8 cellular contexts compared by ENCODE assay signal in genomic region chr22:43110444-43110926, GRCh38. TPM values are rescaled to one million over a fixed set of nuclear protein-coding genes. Genes with fewer than 3 reads are reported as not detected.
DNase-seq lines count a peak whose midpoint lies in the region; ATAC-seq, FAIRE-seq and TF ChIP-seq lines count a peak whose summit lies in the region.

Gene BIK, plus strand, starts transcription at chr22:43110750. Its CDS starts 13,273 bp downstream, at chr22:43124023.

- H3K9me3 ChIP-seq in MM.1S (replicated peaks; ENCODE audit: insufficient read depth, low read length) (no peaks in the 10 kb centered on the region), right lobe of liver (no peaks in the 10 kb centered on the region)

- peak within 1 kb of the TSS; percentile 97 for H3K4me2 ChIP-seq in MM.1S (ENCODE audit: low read depth, low read length)

- WGBS in right lobe of liver (ENCODE audit: insufficient coverage, low coverage, low lambda C conversion rate, missing lambda C conversion rate): 0% methylated on average over 9 of the region's 49 CpGs

- no peaks in the 10 kb centered on the region for H3K36me3 Mint-ChIP-seq in WTC11
- no peaks in the 10 kb centered on the region for H3K36me3 Mint-ChIP-seq in stimulated activated memory B cell treated with anti-CD40 and anti-IgM and Interleukin-4, amounts not matched to agents 10 μg/mL and 1 μg/mL and 100 μg/mL, for 72 hours

- DNase-seq in GM18507 (ENCODE audit: extremely low spot score, insufficient read length, low read depth) (no peak), MM.1S (peak; percentile 61), WTC11 (ENCODE audit: low spot score) (peak; percentile 74), cerebellar cortex (ENCODE audit: low spot score) (peak; percentile 15), right lobe of liver (peak; percentile 53 to 75 (median 61))

- H3K4me3 ChIP-seq in MM.1S (ENCODE audit: low read length): peak within 1 kb of the TSS; percentile 74
- H3K4me3 ChIP-seq in right lobe of liver: peak within 1 kb of the TSS; percentile 52 to 62 (median 60)

- H3F3A ChIP-seq in MM.1S (ENCODE audit: insufficient read depth, low read length): no peaks in the 10 kb centered on the region

- peak; percentile 26 for TF ChIP-seq CTCF in MM.1S (IDR thresholded peaks at IDR 0.05; ENCODE audit: low read length)
- TF ChIP-seq CTCF in WTC11 (IDR thresholded peaks at IDR 0.05): no peak
- TF ChIP-seq CTCF in right lobe of liver (IDR thresholded peaks at IDR 0.05): peak in 3 of 4 donors; percentile 12 to 33 (median 18)

- no peaks in the 10 kb centered on the region for H3K79me2 ChIP-seq in MM.1S (ENCODE audit: low read length)

- H3K36me3 ChIP-seq in MM.1S (replicated peaks; ENCODE audit: insufficient read depth, low read length): no peaks in the 10 kb centered on the region
- no peaks in the 10 kb centered on the region for H3K36me3 ChIP-seq in right lobe of liver

- POLR2A ChIA-PET in WTC11 (lab: Charles Lee): no interaction called here

- intact Hi-C loops in right lobe of liver (cut with DNase I): no loop called here

- peak; percentile 46 for ATAC-seq in WTC11
- peak; percentile 60 to 82 (median 63) for ATAC-seq in right lobe of liver
- peak; percentile 60 for ATAC-seq in stimulated activated memory B cell treated with anti-CD40 and anti-IgM and Interleukin-4, amounts not matched to agents 10 μg/mL and 1 μg/mL and 100 μg/mL, for 72 hours
- ATAC-seq in HG03460 (IDR thresholded peaks at IDR 0.05; ENCODE audit: unreplicated experiment): no peak
- ATAC-seq in GM18520 (IDR thresholded peaks at IDR 0.05; ENCODE audit: unreplicated experiment): no peak

- H3K4me3 Mint-ChIP-seq in WTC11: peak within 1 kb of the TSS; percentile 71
- peak within 1 kb of the TSS; percentile 71 for H3K4me3 Mint-ChIP-seq in stimulated activated memory B cell treated with anti-CD40 and anti-IgM and Interleukin-4, amounts not matched to agents 10 μg/mL and 1 μg/mL and 100 μg/mL, for 72 hours

- H2AFZ ChIP-seq in MM.1S (ENCODE audit: low read length): peak within 1 kb of the TSS; percentile 86

- H3K9ac ChIP-seq in MM.1S (ENCODE audit: low read length): peak within 1 kb of the TSS; percentile 52; the same call in 1 of the 2 replicates

- H3K27me3 ChIP-seq in MM.1S (replicated peaks; ENCODE audit: insufficient read depth, low read length) (peaks cover 17% of the 10 kb centered on the region; the same call in 1 of the 2 replicates), right lobe of liver (no peaks in the 10 kb centered on the region)

- CTCF ChIA-PET in WTC11 (lab: Charles Lee): interaction anchor here (0.6 to 2.3 kb wide), 6 partner anchors 27 to 307 kb away, joined by 3 to 5 read pairs (median 4); partner anchors contain the start of gene TTLL12

- H3K9me3 Mint-ChIP-seq in WTC11: no peaks in the 10 kb centered on the region
- H3K9me3 Mint-ChIP-seq in stimulated activated memory B cell treated with anti-CD40 and anti-IgM and Interleukin-4, amounts not matched to agents 10 μg/mL and 1 μg/mL and 100 μg/mL, for 72 hours: no peaks in the 10 kb centered on the region

- FAIRE-seq in GM18507 (lab: Jason Lieb, UNC): peak; percentile 79

- H3K9me2 ChIP-seq in MM.1S (replicated peaks; ENCODE audit: insufficient read depth, low read length): no peaks in the 10 kb centered on the region

- H3K4me1 Mint-ChIP-seq in WTC11: peaks cover 10% of the 10 kb centered on the region; the same call in 1 of the 2 replicates
- peaks cover 34% of the 10 kb centered on the region for H3K4me1 Mint-ChIP-seq in stimulated activated memory B cell treated with anti-CD40 and anti-IgM and Interleukin-4, amounts not matched to agents 10 μg/mL and 1 μg/mL and 100 μg/mL, for 72 hours

- H3K27ac ChIP-seq in MM.1S (ENCODE audit: low read length) (no peak within 1 kb of the TSS), right lobe of liver (no peak within 1 kb of the TSS)

- TF ChIP-seq POLR2A in right lobe of liver (IDR thresholded peaks at IDR 0.05): no peak

- peaks cover 3% of the 10 kb centered on the region; the same call in 1 of the 2 replicates for H3K4me1 ChIP-seq in MM.1S (ENCODE audit: low read length)
- peaks cover 0 to 26% (median 0%) of the 10 kb centered on the region in 4 donors for H3K4me1 ChIP-seq in right lobe of liver

- H3K27ac Mint-ChIP-seq in WTC11: no peak within 1 kb of the TSS
- H3K27ac Mint-ChIP-seq in stimulated activated memory B cell treated with anti-CD40 and anti-IgM and Interleukin-4, amounts not matched to agents 10 μg/mL and 1 μg/mL and 100 μg/mL, for 72 hours: no peak within 1 kb of the TSS

- peaks cover 76% of the 10 kb centered on the region for H3K27me3 Mint-ChIP-seq in WTC11 (ENCODE audit: low read depth)
- peaks cover 51% of the 10 kb centered on the region for H3K27me3 Mint-ChIP-seq in stimulated activated memory B cell treated with anti-CD40 and anti-IgM and Interleukin-4, amounts not matched to agents 10 μg/mL and 1 μg/mL and 100 μg/mL, for 72 hours

- no peaks in the 10 kb centered on the region for H4K20me1 ChIP-seq in MM.1S (ENCODE audit: insufficient read depth, low read length)

TF ChIP-seq in WTC11, 78 proteins besides CTCF, POLR2A, EP300 and RAD21:
- TF ChIP-seq GABPB1 (CRISPR knock-in tag; IDR thresholded peaks at IDR 0.05): no peak
- TF ChIP-seq PRDM15 (CRISPR knock-in tag; IDR thresholded peaks at IDR 0.05): peak; percentile 70; the same call in 1 of the 2 replicates
- TF ChIP-seq GTF2I (CRISPR knock-in tag; conservative IDR thresholded peaks at IDR 0.05): no peak
- TF ChIP-seq ZBTB21 (CRISPR knock-in tag; IDR thresholded peaks at IDR 0.05; ENCODE audit: borderline replicate concordance): 0 out of 2 replicates have a peak, but pooled peaks have one; percentile 51
- peak; percentile 83; the same call in 1 of the 2 replicates for TF ChIP-seq FOXK1 (CRISPR knock-in tag; IDR thresholded peaks at IDR 0.05)
- no peak for TF ChIP-seq SMAD3 (CRISPR knock-in tag; IDR thresholded peaks at IDR 0.05; ENCODE audit: borderline replicate concordance)

RNA-seq across cellular contexts. Expression of gene BIK, which starts in this region (rescaled TPM):
- total RNA-seq in WTC11 (2021) (3.0 to 3.9 TPM (median 3.2 TPM) in 3 replicates), right lobe of liver (under 1 TPM in 5 of 6 experiments, not detected in 1; 0.22 to 0.42 (median 0.31) TPM)

Comparison
In these comparisons a context has a peak if more than half of its experiments do, and no peak if none do; other contexts are left out.
1. Peak in DNase-seq, ATAC-seq and H3K4me3 ChIP-seq in right lobe of liver; RNA of the gene not detected or under 1 TPM.
2. ATAC-seq: peak in WTC11 (single experiment) and stimulated activated memory B cell treated with anti-CD40 and anti-IgM and Interleukin-4, amounts not matched to agents 10 μg/mL and 1 μg/mL and 100 μg/mL, for 72 hours (single experiment); none in HG03460 (single experiment) and GM18520 (single experiment).